ENCODE assay signal across 1 cellular context in genomic region chr19:18594824-18595373, GRCh38.
TF ChIP-seq lines count a peak whose summit lies in the region.

No MANE protein-coding gene starts in this region.

TF ChIP-seq in SK-N-SH, 30 proteins besides CTCF, POLR2A, EP300 and RAD21 (continued from another document):
- no peak for TF ChIP-seq ZBTB33 (IDR thresholded peaks at IDR 0.05; ENCODE audit: borderline replicate concordance, low read depth)
- TF ChIP-seq JUND (IDR thresholded peaks at IDR 0.05): no peak
- no peak for TF ChIP-seq SMC3 (IDR thresholded peaks at IDR 0.05; ENCODE audit: low read depth, low read length)
- no peak for TF ChIP-seq EZH2phosphoT487 (IDR thresholded peaks at IDR 0.05; ENCODE audit: borderline replicate concordance, low read depth)
- TF ChIP-seq CHD2 (IDR thresholded peaks at IDR 0.05; ENCODE audit: low read length, partially characterized antibody): no peak
- no peak for TF ChIP-seq NFIC (IDR thresholded peaks at IDR 0.05; ENCODE audit: borderline replicate concordance)
- no peak for TF ChIP-seq FOXM1 (IDR thresholded peaks at IDR 0.05; ENCODE audit: low read depth)
- TF ChIP-seq REST (IDR thresholded peaks at IDR 0.05; ENCODE audit: low read depth, low read length): no peak
